Comparison of ENCODE assay signal across 8 cellular contexts in the genomic region with DNA sequence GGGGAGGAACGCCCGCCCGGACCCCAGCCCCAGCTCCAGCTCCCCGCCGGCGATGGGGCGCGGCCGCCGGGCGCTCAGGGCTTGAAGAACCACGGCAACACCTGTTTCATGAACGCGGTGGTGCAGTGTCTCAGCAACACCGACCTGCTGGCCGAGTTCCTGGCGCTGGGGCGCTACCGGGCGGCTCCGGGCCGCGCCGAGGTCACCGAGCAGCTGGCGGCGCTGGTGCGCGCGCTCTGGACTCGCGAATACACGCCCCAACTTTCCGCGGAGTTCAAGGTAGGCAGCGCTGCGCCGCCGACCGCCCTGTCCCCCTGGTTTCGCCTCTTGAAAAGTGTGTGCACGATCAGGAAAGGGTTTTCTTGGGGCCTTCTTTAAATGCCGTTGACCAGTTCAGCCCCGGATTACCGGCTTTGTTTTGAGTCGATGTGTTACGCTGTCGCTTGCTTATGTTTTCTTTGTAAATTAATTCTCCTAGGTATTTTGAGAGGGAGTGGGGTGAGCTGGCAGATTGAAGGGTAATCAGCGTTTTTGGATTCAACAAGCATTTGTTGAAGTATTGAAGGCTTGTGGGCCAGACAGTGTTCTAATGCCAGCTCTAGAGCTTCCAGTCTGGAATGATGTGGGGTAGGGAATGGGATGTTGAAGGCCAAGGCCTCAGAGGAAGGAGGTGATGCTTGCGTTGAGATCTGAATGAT. TPM values are rescaled to one million over a fixed set of nuclear protein-coding genes. Genes with fewer than 3 reads are reported as not detected.
DNase-seq lines count a peak whose midpoint lies in the region; ATAC-seq, FAIRE-seq and TF ChIP-seq lines count a peak whose summit lies in the region.

No MANE protein-coding gene starts in this region.

- no peaks in the 10 kb centered on the region for H3K9me3 Mint-ChIP-seq in CD4-positive, alpha-beta T cell
- H3K9me3 Mint-ChIP-seq in effector memory CD8-positive, alpha-beta T cell, result no peaks in the 10 kb centered on the region

- no peak for TF ChIP-seq CTCF in CD4-positive, alpha-beta T cell (IDR thresholded peaks at IDR 0.05)

- CTCF ChIA-PET in CD4-positive, alpha-beta T cell (lab: Charles Lee), result no interaction called here

- H3K36me3 Mint-ChIP-seq in CD4-positive, alpha-beta T cell (ENCODE audit: low read depth), result no peaks in the 10 kb centered on the region
- H3K36me3 Mint-ChIP-seq in effector memory CD8-positive, alpha-beta T cell (ENCODE audit: insufficient read depth), result peaks cover 4% of the 10 kb centered on the region

- H3K4me3 ChIP-seq in H7 (ENCODE audit: insufficient read depth, low read depth, low read length) (peak overlapping the region; percentile 75), mucosa of stomach (ENCODE audit: low read length) (peak overlapping the region; percentile 44)

- peaks cover 14% of the 10 kb centered on the region for H3K4me1 Mint-ChIP-seq in CD4-positive, alpha-beta T cell (ENCODE audit: low read depth)
- peaks cover 9 to 12% of the 10 kb centered on the region in 2 donors for H3K4me1 Mint-ChIP-seq in effector memory CD8-positive, alpha-beta T cell (ENCODE audit: low read depth in 2 of 2)

- H3K4me1 ChIP-seq in mucosa of stomach (ENCODE audit: control insufficient read depth, insufficient read depth, low read length), result peaks cover 17% of the 10 kb centered on the region

- H3K4me3 Mint-ChIP-seq in CD4-positive, alpha-beta T cell, result peak overlapping the region; percentile 82
- H3K4me3 Mint-ChIP-seq in effector memory CD8-positive, alpha-beta T cell, result peak overlapping the region; percentile 70 to 81

- no peak for FAIRE-seq in urothelium cell line (lab: Jason Lieb, UNC)

- H3K27me3 Mint-ChIP-seq in CD4-positive, alpha-beta T cell, result peaks cover 62% of the 10 kb centered on the region
- H3K27me3 Mint-ChIP-seq in effector memory CD8-positive, alpha-beta T cell, result peaks cover 46 to 62% of the 10 kb centered on the region in 2 donors

- ATAC-seq in CD4-positive, alpha-beta T cell (ENCODE audit: poor library complexity), result no peak
- peak; percentile 41 for ATAC-seq in effector memory CD8-positive, alpha-beta T cell (replicated peaks)
- ATAC-seq in HG03439 (IDR thresholded peaks at IDR 0.05; ENCODE audit: unreplicated experiment) (no peak), HG03457 (IDR thresholded peaks at IDR 0.05; ENCODE audit: unreplicated experiment) (no peak)

- no peaks in the 10 kb centered on the region for H3K36me3 ChIP-seq in H7 (replicated peaks; ENCODE audit: control insufficient read depth, insufficient read depth, low read length)
- H3K36me3 ChIP-seq in mucosa of stomach (ENCODE audit: control insufficient read depth, insufficient read depth, low read length), result no peaks in the 10 kb centered on the region

- intact Hi-C loops in CD4-positive, alpha-beta T cell (cut with DNase I, micrococcal nuclease), result no loop called here

- POLR2A ChIA-PET in CD4-positive, alpha-beta T cell (lab: Charles Lee), result no interaction called here

- no peak overlapping the region for H3K27ac ChIP-seq in CD4-positive, alpha-beta T cell (ENCODE audit: low read depth, low read length)

- no peak for DNase-seq in CD4-positive, alpha-beta T cell
- DNase-seq in H7 (peak; percentile 79), SKM-1 treated with dmso at 0.1 percent for 144 hours (lab: John Stamatoyannopoulos, UW; ENCODE audit: unreplicated experiment) (peak; percentile 1), urothelium cell line (ENCODE audit: low spot score) (peak; percentile 48)
- DNase-seq in effector memory CD8-positive, alpha-beta T cell, result no peak

- peaks cover 44% of the 10 kb centered on the region for H3K27me3 ChIP-seq in CD4-positive, alpha-beta T cell (ENCODE audit: control insufficient read depth, insufficient read depth, low read length)
- H3K27me3 ChIP-seq in H7 (ENCODE audit: control insufficient read depth, insufficient read depth, low read length), result peaks cover 8% of the 10 kb centered on the region
- peaks cover 16% of the 10 kb centered on the region for H3K27me3 ChIP-seq in mucosa of stomach (ENCODE audit: control insufficient read depth, insufficient read depth, low read length)

- no peak overlapping the region for H3K27ac Mint-ChIP-seq in CD4-positive, alpha-beta T cell
- H3K27ac Mint-ChIP-seq in effector memory CD8-positive, alpha-beta T cell, result no peak overlapping the region

- H3K9ac ChIP-seq in mucosa of stomach (ENCODE audit: low read length), result peak overlapping the region; percentile 77

- H3K9me3 ChIP-seq in CD4-positive, alpha-beta T cell (ENCODE audit: control insufficient read depth, low read length), result no peaks in the 10 kb centered on the region
- no peaks in the 10 kb centered on the region for H3K9me3 ChIP-seq in mucosa of stomach (ENCODE audit: control insufficient read depth, low read length)

RNA-seq across cellular contexts. Expression of a gene that starts 0.7 kb away (rescaled TPM):
- under 1 TPM; 0.08 to 0.17 TPM for total RNA-seq in CD4-positive, alpha-beta T cell
- total RNA-seq in H7 (2014; rRNA removed; shearing (Covaris generic)), result 4.5 and 5.0 TPM in 2 replicates

Comparison
In these comparisons a context has a peak if more than half of its experiments do, and no peak if none do; other contexts are left out.
1. DNase-seq: peak in H7 (single experiment), SKM-1 treated with dmso at 0.1 percent for 144 hours (single experiment) and urothelium cell line (single experiment); none in CD4-positive, alpha-beta T cell (0 of 10) and effector memory CD8-positive, alpha-beta T cell (0 of 3).